25 cellular contexts compared by ENCODE assay signal in the genomic region with DNA sequence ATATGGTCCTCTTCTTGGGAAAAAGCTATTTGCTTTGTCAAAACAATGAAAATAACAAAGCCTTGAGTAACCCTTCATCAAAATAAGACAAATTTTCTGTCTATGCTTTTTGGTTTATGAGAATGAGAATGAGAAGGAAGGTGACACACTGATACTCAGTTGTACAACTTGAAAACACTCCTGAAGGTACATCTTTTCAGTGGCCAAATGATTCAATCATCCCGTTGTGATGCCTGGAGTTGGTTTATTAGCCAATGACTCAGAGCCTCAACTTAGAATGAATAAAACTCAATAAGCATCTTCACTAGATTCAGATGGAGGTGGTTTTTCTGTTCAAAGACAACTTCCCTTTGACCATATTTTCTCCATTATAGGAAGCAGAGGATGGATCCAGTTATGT. TPM values are rescaled to one million over a fixed set of nuclear protein-coding genes. Genes with fewer than 3 reads are reported as not detected.
DNase-seq lines count a peak whose midpoint lies in the region; ATAC-seq, FAIRE-seq and TF ChIP-seq lines count a peak whose summit lies in the region.
"Had no signal": no experiment of that assay in that cellular context is flagged by ENCODE, and none has a peak within 500 bp of the region (broad histone marks: within the 10 kb centered on the region; RNA-seq: fewer than 3 reads in every experiment).

No MANE protein-coding gene starts in this region.

- H4K20me1 ChIP-seq in HCT116 (ENCODE audit: insufficient read depth) = no peaks in the 10 kb centered on the region

- TF ChIP-seq EP300 in gastroesophageal sphincter (IDR thresholded peaks at IDR 0.05) = no peak

- H3K79me2 ChIP-seq in HCT116 (ENCODE audit: insufficient read depth, low read length) = no peaks in the 10 kb centered on the region
- H3K79me2 ChIP-seq: hepatocyte had no signal

- H3K9ac ChIP-seq in HCT116 (ENCODE audit: low read length) = no peak overlapping the region

- intact Hi-C loops in HCT116 (cut with micrococcal nuclease) = no loop called here
- intact Hi-C loops in gastrocnemius medialis (cut with DNase I; ENCODE audit: low total_unique reads) = loop anchor here (10.0 kb wide), 1 partner anchor 766 kb away; no protein-coding TSS in a partner anchor

- H3K27me3 ChIP-seq in HCT116 (ENCODE audit: insufficient read depth, low read length) (no peaks in the 10 kb centered on the region), bronchial epithelial cell (ENCODE audit: control insufficient read depth, insufficient read depth, low read length) (no peaks in the 10 kb centered on the region), gastrocnemius medialis (no peaks in the 10 kb centered on the region), gastroesophageal sphincter (no peaks in the 10 kb centered on the region)
- H3K27me3 ChIP-seq: ascending aorta, hepatocyte had no signal

- DNase-seq in activated naive CD4-positive, alpha-beta T cell treated with anti-CD3 and anti-CD28 coated beads, Interleukin-2, amount 10 ng/mL, durations not matched to agents 7 days and 5 days = no peak
- DNase-seq in HCT116 (ENCODE audit: low read depth, low spot score) = no peak
- peak; percentile 30 for DNase-seq in bronchial epithelial cell (ENCODE audit: low read depth)
- no peak for DNase-seq in gastrocnemius medialis
- no peak for DNase-seq in SHP77 treated with DMSO at 0.1 percent for 48 hours (lab: John Stamatoyannopoulos, UW)
- DNase-seq: activated B cell treated with CpG ODN at 0.5 μM for 24 hours; activated gamma-delta T cell treated with Interleukin-2 at 50 U/mL for 16 hours; CD4-positive, alpha-beta memory T cell; DMS153; GDM1; immature natural killer cell; KBM-7; MV-4-11; NCI-H524 treated with DMSO at 0.1 percent for 48 hours; stimulated activated naive B cell treated with anti-CD40 and anti-IgM and Interleukin-4, amounts not matched to agents 10 μg/mL and 1 μg/mL and 100 μg/mL, for 72 hours; T1000 had no signal

- H3K27me3 Mint-ChIP-seq in activated naive CD4-positive, alpha-beta T cell treated with anti-CD3 and anti-CD28 coated beads, Interleukin-2, amount 50 U/mL, for 24 hours = no peaks in the 10 kb centered on the region
- no peaks in the 10 kb centered on the region for H3K27me3 Mint-ChIP-seq in activated naive CD4-positive, alpha-beta T cell treated with anti-CD3 and anti-CD28 coated beads, Interleukin-2, amount 10 ng/mL, durations not matched to agents 7 days and 5 days
- H3K27me3 Mint-ChIP-seq: activated B cell treated with CpG ODN at 0.5 μM for 24 hours; CD4-positive, alpha-beta memory T cell; central memory CD8-positive, alpha-beta T cell had no signal

- no TSS peak for BruUV-seq in HCT116 (replicated peaks; lab: Mats Ljungman, UMichigan)

- H3K36me3 ChIP-seq in HCT116 (ENCODE audit: control insufficient read depth in 1 of 2, insufficient read depth in 2 of 2, low read length in 2 of 2) = no peaks in the 10 kb centered on the region
- H3K36me3 ChIP-seq in bronchial epithelial cell (ENCODE audit: control insufficient read depth, insufficient read depth, low read length) = no peaks in the 10 kb centered on the region
- H3K36me3 ChIP-seq in gastrocnemius medialis = no peaks in the 10 kb centered on the region
- no peaks in the 10 kb centered on the region for H3K36me3 ChIP-seq in gastroesophageal sphincter
- H3K36me3 ChIP-seq: ascending aorta had no signal

- H3K9me3 ChIP-seq in HCT116 (ENCODE audit: control insufficient read depth in 1 of 2, insufficient read depth in 1 of 2, low read depth in 1 of 2, low read length in 2 of 2) (no peaks in the 10 kb centered on the region), gastrocnemius medialis (no peaks in the 10 kb centered on the region), gastroesophageal sphincter (no peaks in the 10 kb centered on the region)
- H3K9me3 ChIP-seq: ascending aorta had no signal

- TF ChIP-seq POLR2A in HCT116 (IDR thresholded peaks at IDR 0.05; ENCODE audit: borderline replicate concordance, extremely low read depth, insufficient read depth, insufficient read length) = no peak
- TF ChIP-seq POLR2A in gastrocnemius medialis (IDR thresholded peaks at IDR 0.05) = no peak
- TF ChIP-seq POLR2A in gastroesophageal sphincter (IDR thresholded peaks at IDR 0.05) = no peak

- FAIRE-seq in bronchial epithelial cell (lab: Jason Lieb, UNC) = no peak
- FAIRE-seq: GM18507 had no signal

- CTCF ChIA-PET in activated naive CD4-positive, alpha-beta T cell treated with anti-CD3 and anti-CD28 coated beads, Interleukin-2, amount 10 ng/mL, durations not matched to agents 7 days and 5 days (lab: Charles Lee) = no interaction called here
- CTCF ChIA-PET in HCT116 (lab: Charles Lee) = no interaction called here

- peak overlapping the region; percentile 87 for H3K27ac Mint-ChIP-seq in activated naive CD4-positive, alpha-beta T cell treated with anti-CD3 and anti-CD28 coated beads, Interleukin-2, amount 50 U/mL, for 24 hours
- H3K27ac Mint-ChIP-seq in activated naive CD4-positive, alpha-beta T cell treated with anti-CD3 and anti-CD28 coated beads, Interleukin-2, amount 10 ng/mL, durations not matched to agents 7 days and 5 days = no peak overlapping the region
- H3K27ac Mint-ChIP-seq: activated B cell treated with CpG ODN at 0.5 μM for 24 hours, immature natural killer cell had no signal

- no peak for TF ChIP-seq RAD21 in HCT116 (IDR thresholded peaks at IDR 0.05; ENCODE audit: low read depth)

- POLR2A ChIA-PET in HCT116 (lab: Charles Lee) = interaction anchor here (1.8 kb wide), 1 partner anchor 8 kb away, joined by 5 read pairs; a partner anchor contains a TSS

- H3K9me3 Mint-ChIP-seq in activated naive CD4-positive, alpha-beta T cell treated with anti-CD3 and anti-CD28 coated beads, Interleukin-2, amount 50 U/mL, for 24 hours = no peaks in the 10 kb centered on the region
- H3K9me3 Mint-ChIP-seq in activated naive CD4-positive, alpha-beta T cell treated with anti-CD3 and anti-CD28 coated beads, Interleukin-2, amount 10 ng/mL, durations not matched to agents 7 days and 5 days = no peaks in the 10 kb centered on the region
- H3K9me3 Mint-ChIP-seq: activated B cell treated with CpG ODN at 0.5 μM for 24 hours; central memory CD8-positive, alpha-beta T cell; immature natural killer cell; neural crest cell; stimulated activated naive B cell treated with anti-CD40 and anti-IgM and Interleukin-4, amounts not matched to agents 10 μg/mL and 1 μg/mL and 100 μg/mL, for 72 hours had no signal

- WGBS in gastroesophageal sphincter (ENCODE audit: low coverage in 1 of 2), 2 donors = 80 to 89% methylated on average over 1 of the region's 1 CpG

- no peaks in the 10 kb centered on the region for H3K36me3 Mint-ChIP-seq in activated naive CD4-positive, alpha-beta T cell treated with anti-CD3 and anti-CD28 coated beads, Interleukin-2, amount 50 U/mL, for 24 hours
- H3K36me3 Mint-ChIP-seq in activated naive CD4-positive, alpha-beta T cell treated with anti-CD3 and anti-CD28 coated beads, Interleukin-2, amount 10 ng/mL, durations not matched to agents 7 days and 5 days = no peaks in the 10 kb centered on the region
- H3K36me3 Mint-ChIP-seq: immature natural killer cell; stimulated activated naive B cell treated with anti-CD40 and anti-IgM and Interleukin-4, amounts not matched to agents 10 μg/mL and 1 μg/mL and 100 μg/mL, for 72 hours had no signal

- RAD21 ChIA-PET in HCT116 (lab: Charles Lee; ENCODE audit: low non-redundant PET in 1 of 2, low total read pairs in 2 of 2, uncharacterized antibody in 2 of 2, unreplicated experiment in 2 of 2) = no interaction called here

- in situ Hi-C loops in gastrocnemius medialis (cut with MboI; ENCODE audit: low sequenced_read_pairs in 4 of 4) = loop anchor here in 3 of 4 donors (10.0 to 25.0 kb wide), 4 partner anchors 366 to 1827 kb away; a partner anchor contains a TSS

- H3K4me3 Mint-ChIP-seq in activated naive CD4-positive, alpha-beta T cell treated with anti-CD3 and anti-CD28 coated beads, Interleukin-2, amount 50 U/mL, for 24 hours = peak overlapping the region; percentile 9
- no peak overlapping the region for H3K4me3 Mint-ChIP-seq in activated naive CD4-positive, alpha-beta T cell treated with anti-CD3 and anti-CD28 coated beads, Interleukin-2, amount 10 ng/mL, durations not matched to agents 7 days and 5 days
- H3K4me3 Mint-ChIP-seq: activated B cell treated with CpG ODN at 0.5 μM for 24 hours; CD4-positive, alpha-beta memory T cell; central memory CD8-positive, alpha-beta T cell; immature natural killer cell; stimulated activated naive B cell treated with anti-CD40 and anti-IgM and Interleukin-4, amounts not matched to agents 10 μg/mL and 1 μg/mL and 100 μg/mL, for 72 hours had no signal

- H3K4me1 Mint-ChIP-seq in activated naive CD4-positive, alpha-beta T cell treated with anti-CD3 and anti-CD28 coated beads, Interleukin-2, amount 50 U/mL, for 24 hours = peaks cover 39% of the 10 kb centered on the region
- peaks cover 23% of the 10 kb centered on the region for H3K4me1 Mint-ChIP-seq in activated naive CD4-positive, alpha-beta T cell treated with anti-CD3 and anti-CD28 coated beads, Interleukin-2, amount 10 ng/mL, durations not matched to agents 7 days and 5 days
- H3K4me1 Mint-ChIP-seq: activated B cell treated with CpG ODN at 0.5 μM for 24 hours; central memory CD8-positive, alpha-beta T cell had no signal

- H3K4me1 ChIP-seq in HCT116 (ENCODE audit: control insufficient read depth in 1 of 2, insufficient read depth in 2 of 2, low read length in 2 of 2) (peaks cover 0 to 11% of the 10 kb centered on the region in 2 experiments; a peak in 2 of 4 replicates), gastrocnemius medialis (peaks cover 21 to 31% of the 10 kb centered on the region in 2 donors), gastroesophageal sphincter (peaks cover 0 to 17% (median 4%) of the 10 kb centered on the region in 3 donors)

- no peak overlapping the region for H3K4me3 ChIP-seq in HCT116 (replicated peaks in 1 of 2; ENCODE audit: low read depth in 1 of 2, low read length in 2 of 2)
- H3K4me3 ChIP-seq in bronchial epithelial cell (ENCODE audit: low read depth, low read length) = no peak overlapping the region
- H3K4me3 ChIP-seq in gastrocnemius medialis = no peak overlapping the region
- H3K4me3 ChIP-seq in gastroesophageal sphincter = no peak overlapping the region
- H3K4me3 ChIP-seq: ascending aorta, hepatocyte, skin epidermis had no signal

- no peak for ATAC-seq in HCT116
- peak; percentile 21 to 61 for ATAC-seq in gastrocnemius medialis
- no peak for ATAC-seq in gastroesophageal sphincter
- ATAC-seq in GM19023 (IDR thresholded peaks at IDR 0.05; ENCODE audit: unreplicated experiment) = no peak
- ATAC-seq: stimulated activated naive B cell treated with anti-CD40 and anti-IgM and Interleukin-4, amounts not matched to agents 10 μg/mL and 1 μg/mL and 100 μg/mL, for 72 hours had no signal

- no peak overlapping the region for H3K4me2 ChIP-seq in HCT116 (ENCODE audit: low read length)

- H2AFZ ChIP-seq in HCT116 (ENCODE audit: low read depth, low read length, poor library complexity, severe bottlenecking) = peak overlapping the region; percentile 24
- H2AFZ ChIP-seq: hepatocyte had no signal

- no peak for TF ChIP-seq CTCF in HCT116 (IDR thresholded peaks at IDR 0.05 in 2 of 3, conservative IDR thresholded peaks at IDR 0.05 in 1 of 3; ENCODE audit: borderline replicate concordance in 1 of 3, insufficient read depth in 1 of 3, low read depth in 2 of 3, low read length in 2 of 3)
- TF ChIP-seq CTCF in bronchial epithelial cell (IDR thresholded peaks at IDR 0.05; ENCODE audit: insufficient read depth, low read length, severe bottlenecking) = no peak
- no peak for TF ChIP-seq CTCF in gastrocnemius medialis (IDR thresholded peaks at IDR 0.05 in 4 of 5, conservative IDR thresholded peaks at IDR 0.05 in 1 of 5)
- no peak for TF ChIP-seq CTCF in gastroesophageal sphincter (IDR thresholded peaks at IDR 0.05)

- no peaks in the 10 kb centered on the region for H3K9me2 ChIP-seq in HCT116 (ENCODE audit: insufficient read depth)

- H3K27ac ChIP-seq in HCT116 (ENCODE audit: low read depth, low read length) = no peak overlapping the region
- H3K27ac ChIP-seq in gastrocnemius medialis = peak overlapping the region; percentile 63 to 82 (median 78)
- no peak overlapping the region for H3K27ac ChIP-seq in gastroesophageal sphincter
- H3K27ac ChIP-seq: ascending aorta, hepatocyte, skin epidermis had no signal

RNA-seq across cellular contexts. Expression of a gene that starts 7.8 kb away (rescaled TPM):
- 261 TPM for total RNA-seq in HCT116 (2021; ENCODE audit: unreplicated experiment)
- polyA plus RNA-seq in HCT116 (2012) = 262 and 272 TPM in 2 replicates
- 267 and 1,162 TPM in 2 replicates for total RNA-seq in bronchial epithelial cell
- total RNA-seq in gastrocnemius medialis = 1,000 to 10,000 TPM in 2 of 4 donors, 100 to 1,000 TPM in 2; 466 to 1,278 (median 1,009) TPM
- 100 to 1,000 TPM; 425 to 902 (median 829) TPM for total RNA-seq in gastroesophageal sphincter

RNA-seq across cellular contexts. Expression of a gene that starts 57.2 kb away (rescaled TPM):
- total RNA-seq in HCT116 (2021; ENCODE audit: unreplicated experiment) (20.1 TPM), bronchial epithelial cell (5.8 and 6.1 TPM in 2 replicates), gastrocnemius medialis (10 to 100 TPM in 2 of 4 donors, 1 to 10 TPM in 2; 7.5 to 11.8 (median 10.2) TPM), gastroesophageal sphincter (10 to 100 TPM in 2 of 4 donors, 1 to 10 TPM in 2; 7.8 to 28.0 (median 11.2) TPM)
- polyA plus RNA-seq in HCT116 (2012) = 8.1 and 10.1 TPM in 2 replicates

Comparison
In these comparisons a context has a peak if more than half of its experiments do, and no peak if none do; other contexts are left out.
1. ATAC-seq: peak in gastrocnemius medialis (2 of 2); none in HCT116 (single experiment), gastroesophageal sphincter (single experiment) and GM19023 (single experiment).
2. H3K27ac ChIP-seq: peak in gastrocnemius medialis (4 of 4); none in HCT116 (single experiment) and gastroesophageal sphincter (0 of 4).